ENCODE assay signal across 17 cellular contexts in the genomic region with DNA sequence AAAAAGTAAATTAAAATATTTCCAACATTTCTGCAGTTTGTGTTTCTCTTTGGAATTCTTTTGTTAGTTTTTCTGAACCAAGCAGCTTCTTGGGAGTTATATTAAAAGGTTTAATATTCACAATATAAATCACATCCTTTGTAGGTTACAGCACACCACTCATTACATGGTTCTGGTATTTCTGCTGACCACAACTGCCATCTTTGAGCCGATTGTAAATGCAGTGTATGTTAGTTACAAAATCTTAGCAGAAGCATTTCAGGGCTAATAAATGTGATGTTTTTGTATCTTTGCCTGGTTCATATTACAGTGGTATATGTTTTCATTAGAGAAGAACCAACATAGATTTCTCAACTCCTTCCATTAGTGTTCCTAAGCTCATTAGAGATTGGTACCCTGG.
DNase-seq lines count a peak whose midpoint lies in the region; ATAC-seq, FAIRE-seq and TF ChIP-seq lines count a peak whose summit lies in the region.
"Had no signal": no experiment of that assay in that cellular context is flagged by ENCODE, and none has a peak within 500 bp of the region (broad histone marks: within the 10 kb centered on the region; RNA-seq: fewer than 3 reads in every experiment).

No MANE protein-coding gene starts in this region.

- H3K27me3 ChIP-seq in RWPE2 (ENCODE audit: insufficient read depth, poor library complexity, severe bottlenecking): no peaks in the 10 kb centered on the region

- peak; percentile 53 for FAIRE-seq in urothelium cell line (lab: Jason Lieb, UNC)
- FAIRE-seq: D721Med, G401.6, GM12891, GM18507, HepG2 had no signal

- H3K9me3 ChIP-seq in RWPE2 (ENCODE audit: severe bottlenecking): no peaks in the 10 kb centered on the region
- H3K9me3 ChIP-seq: Caco-2, HAP-1 had no signal

- no peak for TF ChIP-seq CTCF in AG10803 (conservative IDR thresholded peaks at IDR 0.05; ENCODE audit: low read length)
- no peak for TF ChIP-seq CTCF in RWPE2 (IDR thresholded peaks at IDR 0.05; ENCODE audit: poor library complexity, severe bottlenecking)
- TF ChIP-seq CTCF in fibroblast of mammary gland (conservative IDR thresholded peaks at IDR 0.05; ENCODE audit: control insufficient read depth, insufficient read depth, low read depth, low read length): no peak

- no peak overlapping the region for H3K27ac ChIP-seq in RWPE2 (ENCODE audit: poor library complexity, severe bottlenecking)
- H3K27ac ChIP-seq: C4-2B had no signal

- peak; percentile 51 for DNase-seq in AG10803 (ENCODE audit: low read depth)
- DNase-seq in RWPE2 (ENCODE audit: low spot score): no peak
- DNase-seq in fibroblast of mammary gland (ENCODE audit: low read depth): peak; percentile 61
- no peak for DNase-seq in urothelium cell line (ENCODE audit: low spot score)
- no peak for DNase-seq in NCI-H510A (lab: John Stamatoyannopoulos, UW)
- DNase-seq in NOMO-1 treated with dmso at 0.1 percent for 144 hours (lab: John Stamatoyannopoulos, UW; ENCODE audit: unreplicated experiment): no peak
- DNase-seq: AML-193; Caco-2; CD4-positive, alpha-beta T cell had no signal

- ATAC-seq in RWPE2 (ENCODE audit: low read depth) (peak; percentile 68), GM21390 (IDR thresholded peaks at IDR 0.05; ENCODE audit: unreplicated experiment) (no peak)
- ATAC-seq: HepG2 had no signal

- H3K4me3 ChIP-seq in AG10803 (ENCODE audit: low read length) (no peak overlapping the region), RWPE2 (ENCODE audit: severe bottlenecking) (no peak overlapping the region), fibroblast of mammary gland (ENCODE audit: control insufficient read depth, low read depth, low read length) (no peak overlapping the region)
- H3K4me3 ChIP-seq: HAP-1 had no signal

- no peaks in the 10 kb centered on the region for H3K4me1 ChIP-seq in RWPE2 (ENCODE audit: insufficient read depth, poor library complexity, severe bottlenecking)
- H3K4me1 ChIP-seq: Caco-2, HAP-1 had no signal

- no peaks in the 10 kb centered on the region for H3K36me3 ChIP-seq in RWPE2 (ENCODE audit: low read depth)
- H3K36me3 ChIP-seq: HAP-1 had no signal

Comparison
In these comparisons a context has a peak if more than half of its experiments do, and no peak if none do; other contexts are left out.
1. DNase-seq: peak in AG10803 (single experiment) and fibroblast of mammary gland (single experiment); none in RWPE2 (single experiment), urothelium cell line (single experiment), NCI-H510A (single experiment) and NOMO-1 treated with dmso at 0.1 percent for 144 hours (single experiment).